Comparison of ENCODE assay signal across 8 cellular contexts in genomic region chr14:68506645-68507405, GRCh38.
DNase-seq lines count a peak whose midpoint lies in the region; ATAC-seq, FAIRE-seq and TF ChIP-seq lines count a peak whose summit lies in the region.

No MANE protein-coding gene starts in this region.

- no peaks in the 10 kb centered on the region for H3K27me3 ChIP-seq in CD4-positive, CD25-positive, alpha-beta regulatory T cell (ENCODE audit: control insufficient read depth, insufficient read depth, low read length)
- no peaks in the 10 kb centered on the region for H3K27me3 ChIP-seq in mammary epithelial cell (ENCODE audit: insufficient read depth, low read length)
- H3K27me3 ChIP-seq in gastrocnemius medialis = no peaks in the 10 kb centered on the region

- 55% methylated on average over 11 of the region's 11 CpGs for WGBS in mammary epithelial cell (ENCODE audit: low coverage, missing lambda C conversion rate)

- peak; percentile 80 to 85 for ATAC-seq in CD4-positive, CD25-positive, alpha-beta regulatory T cell (ENCODE audit: low read depth in 2 of 2)
- ATAC-seq in GM19463 (IDR thresholded peaks at IDR 0.05; ENCODE audit: unreplicated experiment) = peak; percentile 79
- ATAC-seq in HG03571 (IDR thresholded peaks at IDR 0.05; ENCODE audit: unreplicated experiment) = peak; percentile 70
- ATAC-seq in gastrocnemius medialis = no peak

- dilution Hi-C loops in mammary epithelial cell (cut with HindIII; ENCODE audit: low sequenced_read_pairs) = loop anchor here (5.0 to 10.0 kb wide), 3 partner anchors 58 to 80 kb away; no protein-coding TSS in a partner anchor

- no peaks in the 10 kb centered on the region for H3K79me2 ChIP-seq in mammary epithelial cell (ENCODE audit: insufficient read depth, low read length)

- TF ChIP-seq POLR2A in gastrocnemius medialis (IDR thresholded peaks at IDR 0.05) = no peak

- H3K27ac ChIP-seq in CD4-positive, CD25-positive, alpha-beta regulatory T cell (ENCODE audit: insufficient read depth, low read length, poor library complexity, severe bottlenecking) = peak overlapping the region; percentile 68
- H3K27ac ChIP-seq in mammary epithelial cell (ENCODE audit: insufficient read depth, low read depth, low read length) (peak overlapping the region; percentile 60), skin epidermis (peak overlapping the region in 20 of 21 experiments; percentile 14 to 83 (median 70)), kidney (ENCODE audit: low read depth in 2 of 2, low read length in 2 of 2) (no peak overlapping the region), gastrocnemius medialis (no peak overlapping the region)

- in situ Hi-C loops in mammary epithelial cell (cut with MboI; ENCODE audit: low sequenced_read_pairs in 2 of 2) = no loop called here
- in situ Hi-C loops in gastrocnemius medialis (cut with MboI; ENCODE audit: low sequenced_read_pairs in 4 of 4) = loop anchor here in 1 of 4 donors (25.0 kb wide), 1 partner anchor 570 kb away; no protein-coding TSS in a partner anchor

- FAIRE-seq in kidney (lab: Jason Lieb, UNC) = no peak

- DNase-seq in CD4-positive, CD25-positive, alpha-beta regulatory T cell = peak in 2 of 3 donors; percentile 73 to 82
- DNase-seq in mammary epithelial cell (peak; percentile 46), medulla oblongata (ENCODE audit: extremely low spot score) (no peak), kidney (no peak), gastrocnemius medialis (no peak)

- H3K27me3 Mint-ChIP-seq in CD4-positive, CD25-positive, alpha-beta regulatory T cell = no peaks in the 10 kb centered on the region

- intact Hi-C loops in mammary epithelial cell (cut with micrococcal nuclease) (no loop called here), kidney (cut with DNase I) (no loop called here), gastrocnemius medialis (cut with DNase I; ENCODE audit: low total_unique reads) (no loop called here)

- peak overlapping the region; percentile 72 for H3K4me3 ChIP-seq in CD4-positive, CD25-positive, alpha-beta regulatory T cell (ENCODE audit: low read depth, low read length)
- H3K4me3 ChIP-seq in mammary epithelial cell (replicated peaks in 1 of 3; ENCODE audit: insufficient read depth in 1 of 3, low read depth in 2 of 3, low read length in 3 of 3) = no peak overlapping the region
- H3K4me3 ChIP-seq in skin epidermis = no peak overlapping the region
- H3K4me3 ChIP-seq in kidney (ENCODE audit: low read length in 2 of 2) = no peak overlapping the region
- H3K4me3 ChIP-seq in gastrocnemius medialis = no peak overlapping the region

- H3K9me3 ChIP-seq in CD4-positive, CD25-positive, alpha-beta regulatory T cell (ENCODE audit: control insufficient read depth in 2 of 2, low read length in 2 of 2) = no peaks in the 10 kb centered on the region
- H3K9me3 ChIP-seq in mammary epithelial cell (replicated peaks; ENCODE audit: insufficient read depth, low read length) = no peaks in the 10 kb centered on the region
- H3K9me3 ChIP-seq in kidney (ENCODE audit: control insufficient read depth in 1 of 2, low read length in 2 of 2) = no peaks in the 10 kb centered on the region
- H3K9me3 ChIP-seq in gastrocnemius medialis = no peaks in the 10 kb centered on the region

- H3K36me3 ChIP-seq in CD4-positive, CD25-positive, alpha-beta regulatory T cell (ENCODE audit: control insufficient read depth, insufficient read depth, low read length) = no peaks in the 10 kb centered on the region
- H3K36me3 ChIP-seq in mammary epithelial cell (ENCODE audit: insufficient read depth, low read length) = no peaks in the 10 kb centered on the region
- no peaks in the 10 kb centered on the region for H3K36me3 ChIP-seq in kidney (ENCODE audit: control insufficient read depth in 1 of 2, insufficient read depth in 2 of 2, low read length in 2 of 2)
- no peaks in the 10 kb centered on the region for H3K36me3 ChIP-seq in gastrocnemius medialis

- H3K27ac Mint-ChIP-seq in CD4-positive, CD25-positive, alpha-beta regulatory T cell = peak overlapping the region; percentile 87 to 99 (median 89)

- CTCF ChIA-PET in mammary epithelial cell (lab: Charles Lee; ENCODE audit: low non-redundant PET) = no interaction called here

- peaks cover 40% of the 10 kb centered on the region for H3K4me1 ChIP-seq in CD4-positive, CD25-positive, alpha-beta regulatory T cell (ENCODE audit: control insufficient read depth, insufficient read depth, low read length, poor library complexity, severe bottlenecking)
- H3K4me1 ChIP-seq in mammary epithelial cell (ENCODE audit: insufficient read depth, low read length) (peaks cover 31% of the 10 kb centered on the region), kidney (ENCODE audit: control insufficient read depth in 1 of 2, insufficient read depth in 1 of 2, low read depth in 1 of 2, low read length in 2 of 2) (peaks cover 11 to 13% of the 10 kb centered on the region in 2 donors), gastrocnemius medialis (peaks cover 14 to 15% of the 10 kb centered on the region in 2 donors)

- TF ChIP-seq CTCF in mammary epithelial cell (conservative IDR thresholded peaks at IDR 0.05 in 1 of 2, IDR thresholded peaks at IDR 0.05 in 1 of 2; ENCODE audit: extremely low read depth in 1 of 2, insufficient read depth in 1 of 2, low read depth in 1 of 2, low read length in 2 of 2) = no peak
- no peak for TF ChIP-seq CTCF in kidney (IDR thresholded peaks at IDR 0.05; ENCODE audit: borderline replicate concordance, extremely low read depth, insufficient read depth)
- TF ChIP-seq CTCF in gastrocnemius medialis (IDR thresholded peaks at IDR 0.05 in 4 of 5, conservative IDR thresholded peaks at IDR 0.05 in 1 of 5) = no peak

- peak overlapping the region; percentile 70 for H2AFZ ChIP-seq in mammary epithelial cell (ENCODE audit: low read depth, low read length)

- no peaks in the 10 kb centered on the region for H4K20me1 ChIP-seq in mammary epithelial cell (ENCODE audit: insufficient read depth, low read length)

- H3K36me3 Mint-ChIP-seq in CD4-positive, CD25-positive, alpha-beta regulatory T cell = no peaks in the 10 kb centered on the region

- BruUV-seq in mammary epithelial cell (replicated peaks; lab: Mats Ljungman, UMichigan) = no TSS peak

- peaks cover 18 to 90% (median 34%) of the 10 kb centered on the region in 4 donors for H3K4me1 Mint-ChIP-seq in CD4-positive, CD25-positive, alpha-beta regulatory T cell

- H3K9ac ChIP-seq in mammary epithelial cell (ENCODE audit: insufficient read depth, low read length) (peak overlapping the region; percentile 21), kidney (ENCODE audit: low read length in 2 of 2) (no peak overlapping the region)

- peak overlapping the region; percentile 47 to 76 (median 67) for H3K4me3 Mint-ChIP-seq in CD4-positive, CD25-positive, alpha-beta regulatory T cell

- H3K4me2 ChIP-seq in mammary epithelial cell (ENCODE audit: insufficient read depth, low read depth, low read length) = peak overlapping the region; percentile 4

- no peaks in the 10 kb centered on the region for H3K9me3 Mint-ChIP-seq in CD4-positive, CD25-positive, alpha-beta regulatory T cell

Comparison
In these comparisons a context has a peak if more than half of its experiments do, and no peak if none do; other contexts are left out.
1. ATAC-seq: peak in CD4-positive, CD25-positive, alpha-beta regulatory T cell (2 of 2), GM19463 (single experiment) and HG03571 (single experiment); none in gastrocnemius medialis (0 of 2).
2. DNase-seq: peak in CD4-positive, CD25-positive, alpha-beta regulatory T cell (2 of 3) and mammary epithelial cell (single experiment); none in medulla oblongata (single experiment), kidney (single experiment) and gastrocnemius medialis (0 of 2).
3. H3K27ac ChIP-seq: peak in CD4-positive, CD25-positive, alpha-beta regulatory T cell (single experiment), mammary epithelial cell (single experiment) and skin epidermis (20 of 21); none in kidney (0 of 2) and gastrocnemius medialis (0 of 4).